In genomic region chr10:59867590-59867989, GRCh38 we compare ENCODE assay signal across 25 cellular contexts.
"Had no signal": no experiment of that assay in that cellular context is flagged by ENCODE, and none has a peak within 500 bp of the region (broad histone marks: within the 10 kb centered on the region; RNA-seq: fewer than 3 reads in every experiment).

No MANE protein-coding gene starts in this region.

- ATAC-seq: activated CD8-positive, alpha-beta T cell treated with anti-CD3 and anti-CD28 coated beads for 36 hours; activated naive CD4-positive, alpha-beta T cell treated with anti-CD3 and anti-CD28 coated beads, Interleukin-2, amount 50 U/mL, for 72 hours; activated T-cell treated with anti-CD3 and anti-CD28 coated beads, Interleukin-2, amount 50 U/mL, for 72 hours; esophagus mucosa; foreskin keratinocyte; gastrocnemius medialis; heart right ventricle had no signal

- H3K36me3 ChIP-seq: ascending aorta, breast epithelium, cardiac muscle cell, colonic mucosa, gastrocnemius medialis, heart right ventricle had no signal

- H3K4me3 Mint-ChIP-seq: activated CD8-positive, alpha-beta T cell treated with anti-CD3 and anti-CD28 coated beads for 36 hours; activated naive CD4-positive, alpha-beta T cell treated with anti-CD3 and anti-CD28 coated beads, Interleukin-2, amount 10 ng/mL, durations not matched to agents 7 days and 5 days; activated naive CD8-positive, alpha-beta T cell treated with anti-CD3 and anti-CD28 coated beads, Interleukin-2, amount 10 ng/mL, durations not matched to agents 7 days and 5 days; activated T-cell treated with anti-CD3 and anti-CD28 coated beads, Interleukin-2, amount 50 U/mL, for 72 hours; brain had no signal

- DNase-seq: activated CD4-positive, alpha-beta T cell treated with anti-CD3 and anti-CD28 coated beads for 1 hour; activated CD4-positive, alpha-beta T cell treated with anti-CD3 and anti-CD28 coated beads for 4 hours; activated CD4-positive, alpha-beta T cell treated with anti-CD3 and anti-CD28 coated beads, Interleukin-2, amount 50 U/mL, for 1 hour; activated CD4-positive, alpha-beta T cell treated with anti-CD3 and anti-CD28 coated beads, Interleukin-2, amount 50 U/mL, for 48 hours; activated CD8-positive, alpha-beta memory T cell treated with anti-CD3 and anti-CD28 coated beads for 24 hours; activated CD8-positive, alpha-beta T cell treated with anti-CD3 and anti-CD28 coated beads for 36 hours; activated gamma-delta T cell; activated naive CD4-positive, alpha-beta T cell; activated naive CD4-positive, alpha-beta T cell treated with anti-CD3 and anti-CD28 coated beads, Interleukin-2, amount 10 ng/mL, durations not matched to agents 7 days and 5 days; activated naive CD8-positive, alpha-beta T cell treated with anti-CD3 and anti-CD28 coated beads, Interleukin-2, amount 10 ng/mL, durations not matched to agents 7 days and 5 days; activated T-cell treated with anti-CD3 and anti-CD28 coated beads, Interleukin-2, amount 50 U/mL, for 72 hours; central memory CD4-positive, alpha-beta T cell; cerebellar nuclear complex; colonic mucosa; effector CD8-positive, alpha-beta T cell; foreskin keratinocyte; gastrocnemius medialis; heart right ventricle; T-helper 2 cell had no signal

- H3K27me3 ChIP-seq: ascending aorta, breast epithelium, cardiac muscle cell, colonic mucosa, foreskin keratinocyte, gastrocnemius medialis, heart right ventricle had no signal

- H3K27ac ChIP-seq: cardiac muscle cell, colonic mucosa, foreskin keratinocyte, gastrocnemius medialis, heart right ventricle had no signal

- H3K27me3 Mint-ChIP-seq: activated CD8-positive, alpha-beta T cell treated with anti-CD3 and anti-CD28 coated beads for 36 hours; activated naive CD4-positive, alpha-beta T cell treated with anti-CD3 and anti-CD28 coated beads, Interleukin-2, amount 10 ng/mL, durations not matched to agents 7 days and 5 days; activated naive CD8-positive, alpha-beta T cell treated with anti-CD3 and anti-CD28 coated beads, Interleukin-2, amount 10 ng/mL, durations not matched to agents 7 days and 5 days; brain had no signal

- H3K9me3 ChIP-seq: ascending aorta, breast epithelium, colonic mucosa, gastrocnemius medialis, heart right ventricle had no signal

- H3K36me3 Mint-ChIP-seq: activated naive CD4-positive, alpha-beta T cell treated with anti-CD3 and anti-CD28 coated beads, Interleukin-2, amount 10 ng/mL, durations not matched to agents 7 days and 5 days had no signal

- H3K9me3 Mint-ChIP-seq: activated CD8-positive, alpha-beta T cell treated with anti-CD3 and anti-CD28 coated beads for 36 hours; activated naive CD4-positive, alpha-beta T cell treated with anti-CD3 and anti-CD28 coated beads, Interleukin-2, amount 10 ng/mL, durations not matched to agents 7 days and 5 days; activated naive CD4-positive, alpha-beta T cell treated with anti-CD3 and anti-CD28 coated beads, Interleukin-2, amount 50 U/mL, for 72 hours; activated naive CD8-positive, alpha-beta T cell treated with anti-CD3 and anti-CD28 coated beads, Interleukin-2, amount 10 ng/mL, durations not matched to agents 7 days and 5 days; activated T-cell treated with anti-CD3 and anti-CD28 coated beads, Interleukin-2, amount 50 U/mL, for 72 hours; brain had no signal

- H3K4me3 ChIP-seq: ascending aorta, breast epithelium, cardiac muscle cell, colonic mucosa, gastrocnemius medialis, heart right ventricle had no signal

- H3K4me1 ChIP-seq: colonic mucosa had no signal

- H3K27ac Mint-ChIP-seq: activated CD8-positive, alpha-beta T cell treated with anti-CD3 and anti-CD28 coated beads for 36 hours; activated naive CD4-positive, alpha-beta T cell treated with anti-CD3 and anti-CD28 coated beads, Interleukin-2, amount 10 ng/mL, durations not matched to agents 7 days and 5 days; activated naive CD4-positive, alpha-beta T cell treated with anti-CD3 and anti-CD28 coated beads, Interleukin-2, amount 50 U/mL, for 72 hours; activated naive CD8-positive, alpha-beta T cell treated with anti-CD3 and anti-CD28 coated beads, Interleukin-2, amount 10 ng/mL, durations not matched to agents 7 days and 5 days; activated T-cell treated with anti-CD3 and anti-CD28 coated beads, Interleukin-2, amount 50 U/mL, for 72 hours had no signal
